Comparison of ENCODE assay signal across 14 cellular contexts in genomic region chr4:123419885-123420743, GRCh38. TPM values are rescaled to one million over a fixed set of nuclear protein-coding genes. Genes with fewer than 3 reads are reported as not detected.
DNase-seq lines count a peak whose midpoint lies in the region; ATAC-seq and TF ChIP-seq lines count a peak whose summit lies in the region.
"Had no signal": no experiment of that assay in that cellular context is flagged by ENCODE, and none has a peak within 500 bp of the region (broad histone marks: within the 10 kb centered on the region; RNA-seq: fewer than 3 reads in every experiment).

No MANE protein-coding gene starts in this region.

- peak; percentile 54 to 55 for ATAC-seq in activated CD4-positive, CD25-positive, alpha-beta regulatory T cell treated with anti-CD3 and anti-CD28 coated beads, Interleukin-2, amount 50 U/mL, for 24 hours

- no peak for DNase-seq in activated CD4-positive, CD25-positive, alpha-beta regulatory T cell treated with anti-CD3 and anti-CD28 coated beads, Interleukin-2, amount 50 U/mL, for 72 hours
- DNase-seq in activated T-helper 1 cell treated with anti-CD3 and anti-CD28 coated beads, Interleukin-12 subunit alpha, Interleukin-12 subunit beta, Interleukin-2, Interleukin-4 antibody, amounts not matched to agents 30 ng/mL and 10 ng/mL and 1 ng/mL, durations not matched to agents 14 hours and 24 hours and 36 hours (ENCODE audit: low spot score) = no peak
- DNase-seq in mesothelial cell of epicardium (ENCODE audit: low spot score in 2 of 2, unreplicated experiment in 2 of 2) (no peak), LoVo (ENCODE audit: low spot score) (no peak), iPS-NIHi7 (ENCODE audit: extremely low spot score) (no peak), EL (no peak)
- DNase-seq: adrenal gland; CD4-positive, CD25-positive, alpha-beta regulatory T cell; NCI-H146; NCI-H345 had no signal

- H3K27ac ChIP-seq in HUES48 (ENCODE audit: low read depth, low read length) = peak overlapping the region; percentile 94
- H3K27ac ChIP-seq: adrenal gland, right atrium auricular region, SK-N-MC had no signal

- H3K36me3 Mint-ChIP-seq in activated T-helper 1 cell treated with anti-CD3 and anti-CD28 coated beads, Interleukin-12 subunit alpha, Interleukin-12 subunit beta, Interleukin-2, Interleukin-4 antibody, amounts not matched to agents 30 ng/mL and 10 ng/mL and 1 ng/mL, durations not matched to agents 14 hours and 24 hours and 36 hours (ENCODE audit: low read depth) = peaks cover 2% of the 10 kb centered on the region
- no peaks in the 10 kb centered on the region for H3K36me3 Mint-ChIP-seq in mesothelial cell of epicardium
- H3K36me3 Mint-ChIP-seq: CD4-positive, CD25-positive, alpha-beta regulatory T cell had no signal

- H3K9me3 ChIP-seq in HUES48 (ENCODE audit: control insufficient read depth, insufficient read depth, low read length) = no peaks in the 10 kb centered on the region
- H3K9me3 ChIP-seq: right atrium auricular region had no signal

- intact Hi-C loops in activated T-helper 1 cell treated with anti-CD3 and anti-CD28 coated beads, Interleukin-12 subunit alpha, Interleukin-12 subunit beta, Interleukin-2, Interleukin-4 antibody, amounts not matched to agents 30 ng/mL and 10 ng/mL and 1 ng/mL, durations not matched to agents 14 hours and 24 hours and 36 hours (cut with micrococcal nuclease) = loop anchor here (1.0 to 10.0 kb wide), 7 partner anchors 8 to 1715 kb away; partner anchors contain the start of genes IL2 and NUDT6

- no peak overlapping the region for H3K4me3 ChIP-seq in HUES48 (ENCODE audit: low read depth, low read length)
- H3K4me3 ChIP-seq: adrenal gland, right atrium auricular region, SK-N-MC had no signal

- peaks cover 35% of the 10 kb centered on the region for H3K4me1 ChIP-seq in HUES48 (ENCODE audit: control insufficient read depth, insufficient read depth, low read length)

- H3K9me3 Mint-ChIP-seq in activated T-helper 1 cell treated with anti-CD3 and anti-CD28 coated beads, Interleukin-12 subunit alpha, Interleukin-12 subunit beta, Interleukin-2, Interleukin-4 antibody, amounts not matched to agents 30 ng/mL and 10 ng/mL and 1 ng/mL, durations not matched to agents 14 hours and 24 hours and 36 hours = no peaks in the 10 kb centered on the region
- no peaks in the 10 kb centered on the region for H3K9me3 Mint-ChIP-seq in mesothelial cell of epicardium

- H3K36me3 ChIP-seq in HUES48 (ENCODE audit: control insufficient read depth, insufficient read depth, low read length) = no peaks in the 10 kb centered on the region
- H3K36me3 ChIP-seq: adrenal gland, right atrium auricular region had no signal

- H3K4me1 Mint-ChIP-seq in activated T-helper 1 cell treated with anti-CD3 and anti-CD28 coated beads, Interleukin-12 subunit alpha, Interleukin-12 subunit beta, Interleukin-2, Interleukin-4 antibody, amounts not matched to agents 30 ng/mL and 10 ng/mL and 1 ng/mL, durations not matched to agents 14 hours and 24 hours and 36 hours (ENCODE audit: low read depth) = peaks cover 82% of the 10 kb centered on the region
- peaks cover 44% of the 10 kb centered on the region for H3K4me1 Mint-ChIP-seq in mesothelial cell of epicardium

- H3K4me3 Mint-ChIP-seq in activated T-helper 1 cell treated with anti-CD3 and anti-CD28 coated beads, Interleukin-12 subunit alpha, Interleukin-12 subunit beta, Interleukin-2, Interleukin-4 antibody, amounts not matched to agents 30 ng/mL and 10 ng/mL and 1 ng/mL, durations not matched to agents 14 hours and 24 hours and 36 hours = peak overlapping the region; percentile 65
- H3K4me3 Mint-ChIP-seq in mesothelial cell of epicardium = no peak overlapping the region

- no peaks in the 10 kb centered on the region for H3K27me3 Mint-ChIP-seq in activated T-helper 1 cell treated with anti-CD3 and anti-CD28 coated beads, Interleukin-12 subunit alpha, Interleukin-12 subunit beta, Interleukin-2, Interleukin-4 antibody, amounts not matched to agents 30 ng/mL and 10 ng/mL and 1 ng/mL, durations not matched to agents 14 hours and 24 hours and 36 hours (ENCODE audit: insufficient read depth)
- no peaks in the 10 kb centered on the region for H3K27me3 Mint-ChIP-seq in mesothelial cell of epicardium (ENCODE audit: low read depth)

- H3K27ac Mint-ChIP-seq in activated T-helper 1 cell treated with anti-CD3 and anti-CD28 coated beads, Interleukin-12 subunit alpha, Interleukin-12 subunit beta, Interleukin-2, Interleukin-4 antibody, amounts not matched to agents 30 ng/mL and 10 ng/mL and 1 ng/mL, durations not matched to agents 14 hours and 24 hours and 36 hours = peak overlapping the region; percentile 97
- peak overlapping the region; percentile 28 for H3K27ac Mint-ChIP-seq in mesothelial cell of epicardium

- no peak for TF ChIP-seq CTCF in mesothelial cell of epicardium (IDR thresholded peaks at IDR 0.05; ENCODE audit: unreplicated experiment)

- H3K27me3 ChIP-seq in HUES48 (ENCODE audit: control insufficient read depth, insufficient read depth, low read length) = no peaks in the 10 kb centered on the region
- H3K27me3 ChIP-seq: adrenal gland, right atrium auricular region had no signal

- no peak overlapping the region for H3K9ac ChIP-seq in HUES48 (ENCODE audit: low read depth, low read length)

RNA-seq across cellular contexts. Expression of gene SPRY1, which starts 23.5 kb away (rescaled TPM):
- total RNA-seq in activated T-helper 1 cell treated with anti-CD3 and anti-CD28 coated beads, Interleukin-12 subunit alpha, Interleukin-12 subunit beta, Interleukin-2, Interleukin-4 antibody, amounts not matched to agents 30 ng/mL and 10 ng/mL and 1 ng/mL, durations not matched to agents 14 hours and 24 hours and 36 hours = 47.6 and 49.0 TPM in 2 replicates
- total RNA-seq in mesothelial cell of epicardium = 39.1 to 42.0 TPM (median 41.8 TPM) in 3 replicates
